1 cellular context compared by ENCODE assay signal in the genomic region with DNA sequence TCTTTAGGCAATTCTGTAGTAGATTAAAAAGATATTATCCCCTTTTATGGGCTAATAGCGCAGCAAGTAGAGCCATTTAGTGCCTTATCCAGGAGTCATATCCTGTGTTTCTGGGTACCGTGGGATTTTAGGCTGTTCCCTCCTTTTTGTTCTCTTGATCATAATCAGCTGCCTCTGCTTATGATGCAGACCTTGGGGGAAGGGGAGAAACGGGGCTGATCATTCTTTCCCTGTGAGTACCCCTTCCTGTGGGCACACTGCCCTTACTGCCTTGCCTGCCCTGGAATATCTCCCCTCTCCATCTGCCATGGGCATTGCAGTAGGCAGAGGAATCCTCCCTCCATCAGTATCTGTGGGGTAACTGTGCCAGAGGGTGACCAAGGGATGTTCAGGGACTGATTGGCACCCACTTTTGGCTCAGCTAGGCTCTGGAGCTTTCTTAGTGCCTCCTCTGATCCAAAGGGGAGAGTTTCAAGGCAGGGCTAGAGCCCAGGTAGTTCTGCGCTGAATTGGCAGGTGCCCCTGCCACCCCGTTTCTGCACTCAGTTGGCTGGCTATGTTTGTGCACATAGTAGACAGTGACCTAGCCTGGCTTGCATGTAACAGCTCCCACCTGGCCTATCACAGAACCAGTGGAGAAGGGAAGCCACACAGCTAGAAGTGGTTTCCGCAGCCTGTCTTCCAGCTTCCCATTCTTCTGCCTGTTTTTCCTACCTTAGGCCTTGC.
TF ChIP-seq lines count a peak whose summit lies in the region.

No MANE protein-coding gene starts in this region.

TF ChIP-seq in GM23338, 12 proteins besides CTCF, POLR2A, EP300 and RAD21 (continued from another document):
- TF ChIP-seq, protein P1, sequence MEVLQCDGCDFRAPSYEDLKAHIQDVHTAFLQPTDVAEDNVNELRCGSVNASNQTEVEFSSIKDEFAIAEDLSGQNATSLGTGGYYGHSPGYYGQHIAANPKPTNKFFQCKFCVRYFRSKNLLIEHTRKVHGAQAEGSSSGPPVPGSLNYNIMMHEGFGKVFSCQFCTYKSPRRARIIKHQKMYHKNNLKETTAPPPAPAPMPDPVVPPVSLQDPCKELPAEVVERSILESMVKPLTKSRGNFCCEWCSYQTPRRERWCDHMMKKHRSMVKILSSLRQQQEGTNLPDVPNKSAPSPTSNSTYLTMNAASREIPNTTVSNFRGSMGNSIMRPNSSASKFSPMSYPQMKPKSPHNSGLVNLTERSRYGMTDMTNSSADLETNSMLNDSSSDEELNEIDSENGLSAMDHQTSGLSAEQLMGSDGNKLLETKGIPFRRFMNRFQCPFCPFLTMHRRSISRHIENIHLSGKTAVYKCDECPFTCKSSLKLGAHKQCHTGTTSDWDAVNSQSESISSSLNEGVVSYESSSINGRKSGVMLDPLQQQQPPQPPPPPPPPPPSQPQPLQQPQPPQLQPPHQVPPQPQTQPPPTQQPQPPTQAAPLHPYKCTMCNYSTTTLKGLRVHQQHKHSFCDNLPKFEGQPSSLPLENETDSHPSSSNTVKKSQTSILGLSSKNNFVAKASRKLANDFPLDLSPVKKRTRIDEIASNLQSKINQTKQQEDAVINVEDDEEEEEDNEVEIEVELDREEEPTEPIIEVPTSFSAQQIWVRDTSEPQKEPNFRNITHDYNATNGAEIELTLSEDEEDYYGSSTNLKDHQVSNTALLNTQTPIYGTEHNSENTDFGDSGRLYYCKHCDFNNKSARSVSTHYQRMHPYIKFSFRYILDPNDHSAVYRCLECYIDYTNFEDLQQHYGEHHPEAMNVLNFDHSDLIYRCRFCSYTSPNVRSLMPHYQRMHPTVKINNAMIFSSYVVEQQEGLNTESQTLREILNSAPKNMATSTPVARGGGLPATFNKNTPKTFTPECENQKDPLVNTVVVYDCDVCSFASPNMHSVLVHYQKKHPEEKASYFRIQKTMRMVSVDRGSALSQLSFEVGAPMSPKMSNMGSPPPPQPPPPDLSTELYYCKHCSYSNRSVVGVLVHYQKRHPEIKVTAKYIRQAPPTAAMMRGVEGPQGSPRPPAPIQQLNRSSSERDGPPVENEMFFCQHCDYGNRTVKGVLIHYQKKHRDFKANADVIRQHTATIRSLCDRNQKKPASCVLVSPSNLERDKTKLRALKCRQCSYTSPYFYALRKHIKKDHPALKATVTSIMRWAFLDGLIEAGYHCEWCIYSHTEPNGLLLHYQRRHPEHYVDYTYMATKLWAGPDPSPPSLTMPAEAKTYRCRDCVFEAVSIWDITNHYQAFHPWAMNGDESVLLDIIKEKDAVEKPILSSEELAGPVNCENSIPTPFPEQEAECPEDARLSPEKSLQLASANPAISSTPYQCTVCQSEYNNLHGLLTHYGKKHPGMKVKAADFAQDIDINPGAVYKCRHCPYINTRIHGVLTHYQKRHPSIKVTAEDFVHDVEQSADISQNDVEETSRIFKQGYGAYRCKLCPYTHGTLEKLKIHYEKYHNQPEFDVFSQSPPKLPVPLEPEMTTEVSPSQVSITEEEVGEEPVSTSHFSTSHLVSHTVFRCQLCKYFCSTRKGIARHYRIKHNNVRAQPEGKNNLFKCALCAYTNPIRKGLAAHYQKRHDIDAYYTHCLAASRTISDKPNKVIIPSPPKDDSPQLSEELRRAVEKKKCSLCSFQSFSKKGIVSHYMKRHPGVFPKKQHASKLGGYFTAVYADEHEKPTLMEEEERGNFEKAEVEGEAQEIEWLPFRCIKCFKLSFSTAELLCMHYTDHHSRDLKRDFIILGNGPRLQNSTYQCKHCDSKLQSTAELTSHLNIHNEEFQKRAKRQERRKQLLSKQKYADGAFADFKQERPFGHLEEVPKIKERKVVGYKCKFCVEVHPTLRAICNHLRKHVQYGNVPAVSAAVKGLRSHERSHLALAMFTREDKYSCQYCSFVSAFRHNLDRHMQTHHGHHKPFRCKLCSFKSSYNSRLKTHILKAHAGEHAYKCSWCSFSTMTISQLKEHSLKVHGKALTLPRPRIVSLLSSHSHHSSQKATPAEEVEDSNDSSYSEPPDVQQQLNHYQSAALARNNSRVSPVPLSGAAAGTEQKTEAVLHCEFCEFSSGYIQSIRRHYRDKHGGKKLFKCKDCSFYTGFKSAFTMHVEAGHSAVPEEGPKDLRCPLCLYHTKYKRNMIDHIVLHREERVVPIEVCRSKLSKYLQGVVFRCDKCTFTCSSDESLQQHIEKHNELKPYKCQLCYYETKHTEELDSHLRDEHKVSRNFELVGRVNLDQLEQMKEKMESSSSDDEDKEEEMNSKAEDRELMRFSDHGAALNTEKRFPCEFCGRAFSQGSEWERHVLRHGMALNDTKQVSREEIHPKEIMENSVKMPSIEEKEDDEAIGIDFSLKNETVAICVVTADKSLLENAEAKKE (CRISPR knock-in tag; IDR thresholded peaks at IDR 0.05), result no peak
- TF ChIP-seq JUNB (IDR thresholded peaks at IDR 0.05; ENCODE audit: unreplicated experiment), result no peak
- no peak for TF ChIP-seq ZNF331 (CRISPR knock-in tag; IDR thresholded peaks at IDR 0.05; ENCODE audit: low read depth)
- TF ChIP-seq CREB1 (CRISPR knock-in tag; IDR thresholded peaks at IDR 0.05; ENCODE audit: low read depth), result no peak
- TF ChIP-seq, protein P2, sequence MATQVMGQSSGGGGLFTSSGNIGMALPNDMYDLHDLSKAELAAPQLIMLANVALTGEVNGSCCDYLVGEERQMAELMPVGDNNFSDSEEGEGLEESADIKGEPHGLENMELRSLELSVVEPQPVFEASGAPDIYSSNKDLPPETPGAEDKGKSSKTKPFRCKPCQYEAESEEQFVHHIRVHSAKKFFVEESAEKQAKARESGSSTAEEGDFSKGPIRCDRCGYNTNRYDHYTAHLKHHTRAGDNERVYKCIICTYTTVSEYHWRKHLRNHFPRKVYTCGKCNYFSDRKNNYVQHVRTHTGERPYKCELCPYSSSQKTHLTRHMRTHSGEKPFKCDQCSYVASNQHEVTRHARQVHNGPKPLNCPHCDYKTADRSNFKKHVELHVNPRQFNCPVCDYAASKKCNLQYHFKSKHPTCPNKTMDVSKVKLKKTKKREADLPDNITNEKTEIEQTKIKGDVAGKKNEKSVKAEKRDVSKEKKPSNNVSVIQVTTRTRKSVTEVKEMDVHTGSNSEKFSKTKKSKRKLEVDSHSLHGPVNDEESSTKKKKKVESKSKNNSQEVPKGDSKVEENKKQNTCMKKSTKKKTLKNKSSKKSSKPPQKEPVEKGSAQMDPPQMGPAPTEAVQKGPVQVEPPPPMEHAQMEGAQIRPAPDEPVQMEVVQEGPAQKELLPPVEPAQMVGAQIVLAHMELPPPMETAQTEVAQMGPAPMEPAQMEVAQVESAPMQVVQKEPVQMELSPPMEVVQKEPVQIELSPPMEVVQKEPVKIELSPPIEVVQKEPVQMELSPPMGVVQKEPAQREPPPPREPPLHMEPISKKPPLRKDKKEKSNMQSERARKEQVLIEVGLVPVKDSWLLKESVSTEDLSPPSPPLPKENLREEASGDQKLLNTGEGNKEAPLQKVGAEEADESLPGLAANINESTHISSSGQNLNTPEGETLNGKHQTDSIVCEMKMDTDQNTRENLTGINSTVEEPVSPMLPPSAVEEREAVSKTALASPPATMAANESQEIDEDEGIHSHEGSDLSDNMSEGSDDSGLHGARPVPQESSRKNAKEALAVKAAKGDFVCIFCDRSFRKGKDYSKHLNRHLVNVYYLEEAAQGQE (IDR thresholded peaks at IDR 0.05; ENCODE audit: unreplicated experiment), result no peak
- no peak for TF ChIP-seq POLR2AphosphoS5 (IDR thresholded peaks at IDR 0.05; ENCODE audit: low read depth)
- TF ChIP-seq STAT1 (IDR thresholded peaks at IDR 0.05; ENCODE audit: unreplicated experiment), result no peak
- no peak for TF ChIP-seq NANOG (IDR thresholded peaks at IDR 0.05; ENCODE audit: borderline replicate concordance)
- TF ChIP-seq EZH2phosphoT487 (IDR thresholded peaks at IDR 0.05; ENCODE audit: unreplicated experiment), result no peak
- TF ChIP-seq EZH2 (IDR thresholded peaks at IDR 0.05; ENCODE audit: low read depth, unreplicated experiment), result no peak
